ENCODE assay signal across 1 cellular context in the genomic region with DNA sequence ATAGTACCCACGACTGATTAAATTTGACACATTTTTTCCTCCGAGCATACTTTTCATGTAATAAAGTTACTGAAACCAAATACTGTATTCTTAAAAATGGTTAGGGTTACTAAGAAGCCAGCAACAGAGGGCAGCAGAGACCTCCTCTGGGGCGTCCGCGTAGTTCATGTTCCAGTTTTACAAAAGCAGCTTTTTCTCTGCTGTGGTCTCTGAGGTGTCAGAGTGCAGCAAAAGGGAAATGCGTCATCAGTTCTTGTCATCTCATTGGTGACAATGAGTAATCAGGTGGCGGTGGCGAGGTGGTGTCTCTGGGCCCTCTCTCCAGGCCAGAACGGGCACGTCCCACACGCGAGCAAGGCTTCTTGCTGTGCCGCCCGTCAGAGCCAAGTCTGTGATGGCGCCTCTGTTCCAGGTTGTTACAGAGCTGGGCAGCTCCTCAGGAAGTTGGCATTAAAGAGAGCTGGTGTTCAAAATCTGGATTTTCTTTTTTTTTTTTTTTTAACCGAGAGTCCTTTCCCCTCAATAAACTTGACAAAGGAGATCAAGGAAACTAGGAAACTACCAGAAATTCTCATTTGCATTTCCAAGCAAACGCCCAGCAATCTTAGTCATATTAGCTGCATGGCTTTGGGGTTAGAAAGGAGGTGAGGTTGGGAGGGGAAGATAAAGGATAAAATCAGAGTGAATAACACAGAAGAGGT.
A peak's percentile ranks its signal among the peaks of the same experiment; 100 is the strongest.
TF ChIP-seq lines count a peak whose summit lies in the region.

No MANE protein-coding gene starts in this region.

TF ChIP-seq in HepG2, 621 proteins besides CTCF, POLR2A, EP300 and RAD21 (continued from another document and continues in another):
- peak; percentile 86 for TF ChIP-seq IKZF5 (CRISPR knock-in tag; IDR thresholded peaks at IDR 0.05)
- peak; percentile 83 for TF ChIP-seq KDM2A (CRISPR knock-in tag; IDR thresholded peaks at IDR 0.05; ENCODE audit: borderline replicate concordance, low read depth)
- 0 out of 2 replicates have a peak, but pooled peaks have one; percentile 34 for TF ChIP-seq PRMT3 (CRISPR knock-in tag; IDR thresholded peaks at IDR 0.05; ENCODE audit: borderline replicate concordance, low read depth)
- TF ChIP-seq PAX8 (CRISPR knock-in tag; IDR thresholded peaks at IDR 0.05; ENCODE audit: borderline replicate concordance): no peak
- TF ChIP-seq SPEN (CRISPR knock-in tag; IDR thresholded peaks at IDR 0.05; ENCODE audit: low read depth): peak; percentile 79
- peak; percentile 84 for TF ChIP-seq ZFP37 (CRISPR knock-in tag; IDR thresholded peaks at IDR 0.05; ENCODE audit: borderline replicate concordance)
- no peak for TF ChIP-seq ZNF747 (CRISPR knock-in tag; IDR thresholded peaks at IDR 0.05; ENCODE audit: borderline replicate concordance)
- TF ChIP-seq KLF6 (CRISPR knock-in tag; IDR thresholded peaks at IDR 0.05): peak; percentile 94
- no peak for TF ChIP-seq SMARCE1 (IDR thresholded peaks at IDR 0.05; ENCODE audit: borderline replicate concordance)
- TF ChIP-seq ZNF484 (CRISPR knock-in tag; IDR thresholded peaks at IDR 0.05; ENCODE audit: borderline replicate concordance, low read depth): no peak
- TF ChIP-seq ZMYM2 (CRISPR knock-in tag; IDR thresholded peaks at IDR 0.05): 0 out of 2 replicates have a peak, but pooled peaks have one; percentile 60
- TF ChIP-seq, protein P1, sequence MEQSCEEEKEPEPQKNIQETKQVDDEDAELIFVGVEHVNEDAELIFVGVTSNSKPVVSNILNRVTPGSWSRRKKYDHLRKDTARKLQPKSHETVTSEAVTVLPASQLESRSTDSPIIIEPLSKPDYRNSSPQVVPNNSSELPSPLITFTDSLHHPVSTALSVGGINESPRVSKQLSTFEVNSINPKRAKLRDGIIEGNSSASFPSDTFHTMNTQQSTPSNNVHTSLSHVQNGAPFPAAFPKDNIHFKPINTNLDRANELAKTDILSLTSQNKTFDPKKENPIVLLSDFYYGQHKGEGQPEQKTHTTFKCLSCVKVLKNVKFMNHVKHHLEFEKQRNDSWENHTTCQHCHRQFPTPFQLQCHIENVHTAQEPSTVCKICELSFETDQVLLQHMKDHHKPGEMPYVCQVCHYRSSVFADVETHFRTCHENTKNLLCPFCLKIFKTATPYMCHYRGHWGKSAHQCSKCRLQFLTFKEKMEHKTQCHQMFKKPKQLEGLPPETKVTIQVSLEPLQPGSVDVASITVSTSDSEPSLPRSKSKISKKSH (CRISPR knock-in tag; IDR thresholded peaks at IDR 0.05; ENCODE audit: borderline replicate concordance): no peak
- peak; percentile 33; the same call in 1 of the 3 replicates for TF ChIP-seq MXI1 (IDR thresholded peaks at IDR 0.05; ENCODE audit: borderline replicate concordance, low read depth, low read length)
- 0 out of 2 replicates have a peak, but pooled peaks have one; percentile 68 for TF ChIP-seq TSC22D2 (CRISPR knock-in tag; IDR thresholded peaks at IDR 0.05; ENCODE audit: borderline replicate concordance)
- TF ChIP-seq NFE2L1 (CRISPR knock-in tag; IDR thresholded peaks at IDR 0.05; ENCODE audit: borderline replicate concordance): no peak
- no peak for TF ChIP-seq MTF1 (CRISPR knock-in tag; IDR thresholded peaks at IDR 0.05)
- TF ChIP-seq MATR3 (CRISPR knock-in tag; IDR thresholded peaks at IDR 0.05): no peak
- no peak for TF ChIP-seq TAF15 (IDR thresholded peaks at IDR 0.05; ENCODE audit: low read depth, low read length, poor library complexity, severe bottlenecking)
- TF ChIP-seq ZFP41 (CRISPR knock-in tag; IDR thresholded peaks at IDR 0.05; ENCODE audit: borderline replicate concordance): no peak
- no peak for TF ChIP-seq NR3C1 (CRISPR knock-in tag; IDR thresholded peaks at IDR 0.05)
- TF ChIP-seq ZNF235 (CRISPR knock-in tag; IDR thresholded peaks at IDR 0.05; ENCODE audit: borderline replicate concordance): no peak
- TF ChIP-seq JUN (CRISPR knock-in tag; IDR thresholded peaks at IDR 0.05): peak; percentile 53; the same call in 1 of the 2 replicates
- TF ChIP-seq DNMT3B (CRISPR knock-in tag; conservative IDR thresholded peaks at IDR 0.05): no peak
- no peak for TF ChIP-seq FUBP1 (CRISPR knock-in tag; IDR thresholded peaks at IDR 0.05; ENCODE audit: borderline replicate concordance)
- TF ChIP-seq, protein P2, sequence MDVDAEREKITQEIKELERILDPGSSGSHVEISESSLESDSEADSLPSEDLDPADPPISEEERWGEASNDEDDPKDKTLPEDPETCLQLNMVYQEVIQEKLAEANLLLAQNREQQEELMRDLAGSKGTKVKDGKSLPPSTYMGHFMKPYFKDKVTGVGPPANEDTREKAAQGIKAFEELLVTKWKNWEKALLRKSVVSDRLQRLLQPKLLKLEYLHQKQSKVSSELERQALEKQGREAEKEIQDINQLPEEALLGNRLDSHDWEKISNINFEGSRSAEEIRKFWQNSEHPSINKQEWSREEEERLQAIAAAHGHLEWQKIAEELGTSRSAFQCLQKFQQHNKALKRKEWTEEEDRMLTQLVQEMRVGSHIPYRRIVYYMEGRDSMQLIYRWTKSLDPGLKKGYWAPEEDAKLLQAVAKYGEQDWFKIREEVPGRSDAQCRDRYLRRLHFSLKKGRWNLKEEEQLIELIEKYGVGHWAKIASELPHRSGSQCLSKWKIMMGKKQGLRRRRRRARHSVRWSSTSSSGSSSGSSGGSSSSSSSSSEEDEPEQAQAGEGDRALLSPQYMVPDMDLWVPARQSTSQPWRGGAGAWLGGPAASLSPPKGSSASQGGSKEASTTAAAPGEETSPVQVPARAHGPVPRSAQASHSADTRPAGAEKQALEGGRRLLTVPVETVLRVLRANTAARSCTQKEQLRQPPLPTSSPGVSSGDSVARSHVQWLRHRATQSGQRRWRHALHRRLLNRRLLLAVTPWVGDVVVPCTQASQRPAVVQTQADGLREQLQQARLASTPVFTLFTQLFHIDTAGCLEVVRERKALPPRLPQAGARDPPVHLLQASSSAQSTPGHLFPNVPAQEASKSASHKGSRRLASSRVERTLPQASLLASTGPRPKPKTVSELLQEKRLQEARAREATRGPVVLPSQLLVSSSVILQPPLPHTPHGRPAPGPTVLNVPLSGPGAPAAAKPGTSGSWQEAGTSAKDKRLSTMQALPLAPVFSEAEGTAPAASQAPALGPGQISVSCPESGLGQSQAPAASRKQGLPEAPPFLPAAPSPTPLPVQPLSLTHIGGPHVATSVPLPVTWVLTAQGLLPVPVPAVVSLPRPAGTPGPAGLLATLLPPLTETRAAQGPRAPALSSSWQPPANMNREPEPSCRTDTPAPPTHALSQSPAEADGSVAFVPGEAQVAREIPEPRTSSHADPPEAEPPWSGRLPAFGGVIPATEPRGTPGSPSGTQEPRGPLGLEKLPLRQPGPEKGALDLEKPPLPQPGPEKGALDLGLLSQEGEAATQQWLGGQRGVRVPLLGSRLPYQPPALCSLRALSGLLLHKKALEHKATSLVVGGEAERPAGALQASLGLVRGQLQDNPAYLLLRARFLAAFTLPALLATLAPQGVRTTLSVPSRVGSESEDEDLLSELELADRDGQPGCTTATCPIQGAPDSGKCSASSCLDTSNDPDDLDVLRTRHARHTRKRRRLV (CRISPR knock-in tag; IDR thresholded peaks at IDR 0.05): peak; percentile 43; the same call in 1 of the 2 replicates
- TF ChIP-seq DPF2 (CRISPR knock-in tag; IDR thresholded peaks at IDR 0.05; ENCODE audit: borderline replicate concordance, low read depth): no peak
- TF ChIP-seq ZC3H4 (CRISPR knock-in tag; IDR thresholded peaks at IDR 0.05; ENCODE audit: borderline replicate concordance): no peak
- TF ChIP-seq SETDB1 (CRISPR knock-in tag; IDR thresholded peaks at IDR 0.05; ENCODE audit: borderline replicate concordance): no peak
- TF ChIP-seq, protein P3, sequence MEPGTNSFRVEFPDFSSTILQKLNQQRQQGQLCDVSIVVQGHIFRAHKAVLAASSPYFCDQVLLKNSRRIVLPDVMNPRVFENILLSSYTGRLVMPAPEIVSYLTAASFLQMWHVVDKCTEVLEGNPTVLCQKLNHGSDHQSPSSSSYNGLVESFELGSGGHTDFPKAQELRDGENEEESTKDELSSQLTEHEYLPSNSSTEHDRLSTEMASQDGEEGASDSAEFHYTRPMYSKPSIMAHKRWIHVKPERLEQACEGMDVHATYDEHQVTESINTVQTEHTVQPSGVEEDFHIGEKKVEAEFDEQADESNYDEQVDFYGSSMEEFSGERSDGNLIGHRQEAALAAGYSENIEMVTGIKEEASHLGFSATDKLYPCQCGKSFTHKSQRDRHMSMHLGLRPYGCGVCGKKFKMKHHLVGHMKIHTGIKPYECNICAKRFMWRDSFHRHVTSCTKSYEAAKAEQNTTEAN (CRISPR knock-in tag; conservative IDR thresholded peaks at IDR 0.05): peak; percentile 26; the same call in 1 of the 2 replicates
- TF ChIP-seq PAWR (CRISPR knock-in tag; IDR thresholded peaks at IDR 0.05; ENCODE audit: borderline replicate concordance): no peak
- no peak for TF ChIP-seq ZNF3 (CRISPR knock-in tag; IDR thresholded peaks at IDR 0.05)
- TF ChIP-seq, protein P4, sequence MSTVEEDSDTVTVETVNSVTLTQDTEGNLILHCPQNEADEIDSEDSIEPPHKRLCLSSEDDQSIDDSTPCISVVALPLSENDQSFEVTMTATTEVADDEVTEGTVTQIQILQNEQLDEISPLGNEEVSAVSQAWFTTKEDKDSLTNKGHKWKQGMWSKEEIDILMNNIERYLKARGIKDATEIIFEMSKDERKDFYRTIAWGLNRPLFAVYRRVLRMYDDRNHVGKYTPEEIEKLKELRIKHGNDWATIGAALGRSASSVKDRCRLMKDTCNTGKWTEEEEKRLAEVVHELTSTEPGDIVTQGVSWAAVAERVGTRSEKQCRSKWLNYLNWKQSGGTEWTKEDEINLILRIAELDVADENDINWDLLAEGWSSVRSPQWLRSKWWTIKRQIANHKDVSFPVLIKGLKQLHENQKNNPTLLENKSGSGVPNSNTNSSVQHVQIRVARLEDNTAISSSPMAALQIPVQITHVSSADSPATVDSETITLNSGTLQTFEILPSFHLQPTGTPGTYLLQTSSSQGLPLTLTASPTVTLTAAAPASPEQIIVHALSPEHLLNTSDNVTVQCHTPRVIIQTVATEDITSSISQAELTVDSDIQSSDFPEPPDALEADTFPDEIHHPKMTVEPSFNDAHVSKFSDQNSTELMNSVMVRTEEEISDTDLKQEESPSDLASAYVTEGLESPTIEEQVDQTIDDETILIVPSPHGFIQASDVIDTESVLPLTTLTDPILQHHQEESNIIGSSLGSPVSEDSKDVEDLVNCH (CRISPR knock-in tag; IDR thresholded peaks at IDR 0.05): no peak
- no peak; the same call in 1 of the 2 replicates for TF ChIP-seq RERE (CRISPR knock-in tag; IDR thresholded peaks at IDR 0.05; ENCODE audit: low read depth)
